18 cellular contexts compared by ENCODE assay signal in genomic region chr18:79511671-79512301, GRCh38.
DNase-seq lines count a peak whose midpoint lies in the region; ATAC-seq, FAIRE-seq and TF ChIP-seq lines count a peak whose summit lies in the region.
"Had no signal": no experiment of that assay in that cellular context is flagged by ENCODE, and none has a peak within 500 bp of the region (broad histone marks: within the 10 kb centered on the region; RNA-seq: fewer than 3 reads in every experiment).

No MANE protein-coding gene starts in this region.

- no peak overlapping the region for H3K4me3 Mint-ChIP-seq in activated CD4-positive, alpha-beta T cell treated with anti-CD3 and anti-CD28 coated beads, Interleukin-2, amount 10 ng/mL, durations not matched to agents 7 days and 5 days
- H3K4me3 Mint-ChIP-seq in type B pancreatic cell = no peak overlapping the region
- H3K4me3 Mint-ChIP-seq: T-helper 2 cell treated with Interferon-gamma antibody and Interleukin-4, amounts not matched to agents 5 μg/mL and 100 μg/mL, for 36 hours had no signal

- TF ChIP-seq CTCF in right atrium auricular region (IDR thresholded peaks at IDR 0.05) = no peak
- no peak for TF ChIP-seq CTCF in kidney (IDR thresholded peaks at IDR 0.05; ENCODE audit: borderline replicate concordance, extremely low read depth, insufficient read depth)
- no peak for TF ChIP-seq CTCF in type B pancreatic cell (conservative IDR thresholded peaks at IDR 0.05)

- no peak overlapping the region for H3K27ac ChIP-seq in right atrium auricular region
- H3K27ac ChIP-seq in kidney (ENCODE audit: low read depth in 2 of 2, low read length in 2 of 2) = no peak overlapping the region
- H3K27ac ChIP-seq: BLaER1 had no signal

- FAIRE-seq in kidney (lab: Jason Lieb, UNC) = no peak
- FAIRE-seq: H54 had no signal

- H3K36me3 Mint-ChIP-seq in activated CD4-positive, alpha-beta T cell treated with anti-CD3 and anti-CD28 coated beads, Interleukin-2, amount 10 ng/mL, durations not matched to agents 7 days and 5 days (ENCODE audit: low read depth) = peaks cover 10% of the 10 kb centered on the region
- H3K36me3 Mint-ChIP-seq in type B pancreatic cell = no peaks in the 10 kb centered on the region

- H3K27me3 Mint-ChIP-seq in activated CD4-positive, alpha-beta T cell treated with anti-CD3 and anti-CD28 coated beads, Interleukin-2, amount 10 ng/mL, durations not matched to agents 7 days and 5 days = no peaks in the 10 kb centered on the region
- peaks cover 18% of the 10 kb centered on the region for H3K27me3 Mint-ChIP-seq in type B pancreatic cell

- H3K9me3 Mint-ChIP-seq in activated CD4-positive, alpha-beta T cell treated with anti-CD3 and anti-CD28 coated beads, Interleukin-2, amount 10 ng/mL, durations not matched to agents 7 days and 5 days = no peaks in the 10 kb centered on the region
- no peaks in the 10 kb centered on the region for H3K9me3 Mint-ChIP-seq in type B pancreatic cell
- H3K9me3 Mint-ChIP-seq: T-helper 2 cell treated with Interferon-gamma antibody and Interleukin-4, amounts not matched to agents 5 μg/mL and 100 μg/mL, for 36 hours had no signal

- no peak overlapping the region for H3K9ac ChIP-seq in kidney (ENCODE audit: low read length in 2 of 2)
- H3K9ac ChIP-seq: BLaER1 had no signal

- H3K27me3 ChIP-seq in right atrium auricular region = no peaks in the 10 kb centered on the region
- H3K27me3 ChIP-seq: BLaER1 had no signal

- POLR2A ChIA-PET in activated CD4-positive, alpha-beta T cell treated with anti-CD3 and anti-CD28 coated beads, Interleukin-2, amount 10 ng/mL, durations not matched to agents 7 days and 5 days (lab: Charles Lee) = no interaction called here

- ATAC-seq in Right ventricle myocardium inferior = no peak
- no peak for ATAC-seq in HG03378 (IDR thresholded peaks at IDR 0.05; ENCODE audit: unreplicated experiment)
- no peak for ATAC-seq in GM18868 (IDR thresholded peaks at IDR 0.05; ENCODE audit: unreplicated experiment)

- peaks cover 0 to 16% of the 10 kb centered on the region in 2 donors for H3K4me1 ChIP-seq in right atrium auricular region
- peaks cover 0 to 18% of the 10 kb centered on the region in 2 donors for H3K4me1 ChIP-seq in kidney (ENCODE audit: control insufficient read depth in 1 of 2, insufficient read depth in 1 of 2, low read depth in 1 of 2, low read length in 2 of 2)

- CTCF ChIA-PET in activated CD4-positive, alpha-beta T cell treated with anti-CD3 and anti-CD28 coated beads, Interleukin-2, amount 10 ng/mL, durations not matched to agents 7 days and 5 days (lab: Charles Lee) = no interaction called here

- DNase-seq in right atrium auricular region (ENCODE audit: low spot score) = peak; percentile 50
- DNase-seq in Right ventricle myocardium inferior (ENCODE audit: missing footprints) = no peak
- DNase-seq in activated CD4-positive, alpha-beta T cell treated with anti-CD3 and anti-CD28 coated beads, Interleukin-2, amount 10 ng/mL, durations not matched to agents 7 days and 5 days = peak; percentile 3
- DNase-seq in kidney = peak; percentile 70
- peak; percentile 62 for DNase-seq in type B pancreatic cell (ENCODE audit: extremely low spot score, unreplicated experiment)
- DNase-seq in SK-N-DZ (ENCODE audit: low spot score) = no peak
- DNase-seq: anterior cingulate cortex; effector CD8-positive, alpha-beta T cell; mesendoderm; NCI-H1930; NCI-H526 treated with DMSO at 0.1 percent for 48 hours; nucleus accumbens; RPMI8226 had no signal

- intact Hi-C loops in Right ventricle myocardium inferior (cut with DNase I) (no loop called here), kidney (cut with DNase I) (no loop called here)

- H3K9me3 ChIP-seq in right atrium auricular region (no peaks in the 10 kb centered on the region), kidney (ENCODE audit: control insufficient read depth in 1 of 2, low read length in 2 of 2) (no peaks in the 10 kb centered on the region)
- H3K9me3 ChIP-seq: BLaER1 had no signal

- no peak overlapping the region for H3K4me3 ChIP-seq in right atrium auricular region
- H3K4me3 ChIP-seq in kidney (ENCODE audit: low read length in 2 of 2) = no peak overlapping the region
- H3K4me3 ChIP-seq: BLaER1 had no signal

- H3K27ac Mint-ChIP-seq in activated CD4-positive, alpha-beta T cell treated with anti-CD3 and anti-CD28 coated beads, Interleukin-2, amount 10 ng/mL, durations not matched to agents 7 days and 5 days = no peak overlapping the region
- no peak overlapping the region for H3K27ac Mint-ChIP-seq in type B pancreatic cell
- H3K27ac Mint-ChIP-seq: T-helper 2 cell treated with Interferon-gamma antibody and Interleukin-4, amounts not matched to agents 5 μg/mL and 100 μg/mL, for 36 hours had no signal

- peaks cover 3% of the 10 kb centered on the region for H3K36me3 ChIP-seq in right atrium auricular region
- no peaks in the 10 kb centered on the region for H3K36me3 ChIP-seq in kidney (ENCODE audit: control insufficient read depth in 1 of 2, insufficient read depth in 2 of 2, low read length in 2 of 2)

- H3K4me1 Mint-ChIP-seq in activated CD4-positive, alpha-beta T cell treated with anti-CD3 and anti-CD28 coated beads, Interleukin-2, amount 10 ng/mL, durations not matched to agents 7 days and 5 days = peaks cover 33% of the 10 kb centered on the region
- H3K4me1 Mint-ChIP-seq in type B pancreatic cell (ENCODE audit: unreplicated experiment) = no peaks in the 10 kb centered on the region

Comparison
In these comparisons a context has a peak if more than half of its experiments do, and no peak if none do; other contexts are left out.
1. DNase-seq: peak in right atrium auricular region (single experiment), activated CD4-positive, alpha-beta T cell treated with anti-CD3 and anti-CD28 coated beads, Interleukin-2, amount 10 ng/mL, durations not matched to agents 7 days and 5 days (single experiment), kidney (single experiment) and type B pancreatic cell (single experiment); none in Right ventricle myocardium inferior (single experiment) and SK-N-DZ (single experiment).